16 cellular contexts compared by ENCODE assay signal in genomic region chr9:911003-911402, GRCh38.
DNase-seq lines count a peak whose midpoint lies in the region; ATAC-seq and TF ChIP-seq lines count a peak whose summit lies in the region.
"Had no signal": no experiment of that assay in that cellular context is flagged by ENCODE, and none has a peak within 500 bp of the region (broad histone marks: within the 10 kb centered on the region; RNA-seq: fewer than 3 reads in every experiment).

No MANE protein-coding gene starts in this region.

- no peak overlapping the region for H3K4me3 ChIP-seq in HCT116 (replicated peaks in 1 of 2; ENCODE audit: low read depth in 1 of 2, low read length in 2 of 2)
- H3K4me3 ChIP-seq: neural progenitor cell, SJCRH30 had no signal

- DNase-seq in DMS53 (lab: John Stamatoyannopoulos, UW) (peak; percentile 54), DMS53 treated with DMSO at 0.1 percent for 48 hours (lab: John Stamatoyannopoulos, UW; ENCODE audit: unreplicated experiment) (no peak), HCT116 (ENCODE audit: low read depth, low spot score) (no peak), RKO (ENCODE audit: low spot score) (peak; percentile 35), left kidney (ENCODE audit: low read depth, low spot score) (peak; percentile 63), HuH-7.5 (ENCODE audit: low spot score) (no peak)
- DNase-seq: activated naive CD4-positive, alpha-beta T cell treated with anti-CD3 and anti-CD28 coated beads, Interleukin-2, amount 50 U/mL, for 16 hours; cortex of kidney; erythroblast; NCI-H1694 treated with DMSO at 0.1 percent for 48 hours; NCI-H774; stimulated activated naive CD8-positive, alpha-beta T cell treated with anti-CD3 and anti-CD28 coated beads, Interleukin-15, amount 100 ng/mL, for 72 hours had no signal

- no peaks in the 10 kb centered on the region for H3K36me3 ChIP-seq in HCT116 (ENCODE audit: control insufficient read depth in 1 of 2, insufficient read depth in 2 of 2, low read length in 2 of 2)
- H3K36me3 ChIP-seq: neural progenitor cell, SJCRH30 had no signal

- peaks cover 23% of the 10 kb centered on the region; the same call in 1 of the 2 replicates for H3K27me3 ChIP-seq in HCT116 (ENCODE audit: insufficient read depth, low read length)
- H3K27me3 ChIP-seq: SJCRH30 had no signal

- no peak overlapping the region for H3K9ac ChIP-seq in HCT116 (ENCODE audit: low read length)
- H3K9ac ChIP-seq: neural progenitor cell had no signal

- RAD21 ChIA-PET in HCT116 (lab: Charles Lee; ENCODE audit: low non-redundant PET in 1 of 2, low total read pairs in 2 of 2, uncharacterized antibody in 2 of 2, unreplicated experiment in 2 of 2) = no interaction called here

- BruUV-seq in HCT116 (replicated peaks; lab: Mats Ljungman, UMichigan) = no TSS peak

- TF ChIP-seq RAD21 in HCT116 (IDR thresholded peaks at IDR 0.05; ENCODE audit: low read depth) = no peak; the same call in 1 of the 2 replicates

- no peaks in the 10 kb centered on the region for H3K9me3 ChIP-seq in HCT116 (ENCODE audit: control insufficient read depth in 1 of 2, insufficient read depth in 1 of 2, low read depth in 1 of 2, low read length in 2 of 2)
- H3K9me3 ChIP-seq: SJCRH30 had no signal

- no peaks in the 10 kb centered on the region for H3K9me2 ChIP-seq in HCT116 (ENCODE audit: insufficient read depth)

- H3K4me1 ChIP-seq in HCT116 (ENCODE audit: control insufficient read depth in 1 of 2, insufficient read depth in 2 of 2, low read length in 2 of 2) = no peaks in the 10 kb centered on the region
- H3K4me1 ChIP-seq: SJCRH30 had no signal

- TF ChIP-seq POLR2A in HCT116 (IDR thresholded peaks at IDR 0.05; ENCODE audit: borderline replicate concordance, extremely low read depth, insufficient read depth, insufficient read length) = no peak

- intact Hi-C loops in HCT116 (cut with micrococcal nuclease) = loop anchor here (5.0 kb wide), 1 partner anchor 96 kb away; no protein-coding TSS in a partner anchor

- H3K4me2 ChIP-seq in HCT116 (ENCODE audit: low read length) = no peak overlapping the region
- H3K4me2 ChIP-seq: neural progenitor cell had no signal

- CTCF ChIA-PET in HCT116 (lab: Charles Lee) = no interaction called here

- H2AFZ ChIP-seq in HCT116 (ENCODE audit: low read depth, low read length, poor library complexity, severe bottlenecking) = no peak overlapping the region
- H2AFZ ChIP-seq: neural progenitor cell had no signal

- ATAC-seq in HCT116 (peak; percentile 87), HG02798 (IDR thresholded peaks at IDR 0.05; ENCODE audit: poor library complexity, unreplicated experiment) (no peak), GM18867 (IDR thresholded peaks at IDR 0.05; ENCODE audit: unreplicated experiment) (no peak)
- ATAC-seq: stimulated activated naive CD8-positive, alpha-beta T cell treated with anti-CD3 and anti-CD28 coated beads, Interleukin-15, amount 100 ng/mL, for 72 hours had no signal

- no peak overlapping the region for H3K27ac ChIP-seq in HCT116 (ENCODE audit: low read depth, low read length)
- H3K27ac ChIP-seq: neural progenitor cell, SJCRH30 had no signal

- no peaks in the 10 kb centered on the region for H4K20me1 ChIP-seq in HCT116 (ENCODE audit: insufficient read depth)

- no peaks in the 10 kb centered on the region for H3K79me2 ChIP-seq in HCT116 (ENCODE audit: insufficient read depth, low read length)

- POLR2A ChIA-PET in HCT116 (lab: Charles Lee) = interaction anchor here (0.7 kb wide), 1 partner anchor 93 kb away, joined by 3 read pairs; no protein-coding TSS in a partner anchor

- peak; percentile 33 to 37 (median 36); a peak in 4 of 6 replicates for TF ChIP-seq CTCF in HCT116 (IDR thresholded peaks at IDR 0.05 in 2 of 3, conservative IDR thresholded peaks at IDR 0.05 in 1 of 3; ENCODE audit: borderline replicate concordance in 1 of 3, insufficient read depth in 1 of 3, low read depth in 2 of 3, low read length in 2 of 3)

TF ChIP-seq in HCT116, 20 proteins besides CTCF, POLR2A, EP300 and RAD21:
- TF ChIP-seq REST (IDR thresholded peaks at IDR 0.05; ENCODE audit: low read depth) (no peak), FOSL1 (IDR thresholded peaks at IDR 0.05; ENCODE audit: low read depth) (no peak), EZH2 (IDR thresholded peaks at IDR 0.05) (no peak), POLR2AphosphoS5 (IDR thresholded peaks at IDR 0.05; ENCODE audit: low read depth, low read length) (no peak), SIN3A (IDR thresholded peaks at IDR 0.05; ENCODE audit: low read depth) (no peak), ZFX (IDR thresholded peaks at IDR 0.05) (no peak), SRF (IDR thresholded peaks at IDR 0.05; ENCODE audit: low read depth) (no peak), ZNF274 (IDR thresholded peaks at IDR 0.05; ENCODE audit: low read depth, low read length) (no peak)
- TF ChIP-seq, protein P1, sequence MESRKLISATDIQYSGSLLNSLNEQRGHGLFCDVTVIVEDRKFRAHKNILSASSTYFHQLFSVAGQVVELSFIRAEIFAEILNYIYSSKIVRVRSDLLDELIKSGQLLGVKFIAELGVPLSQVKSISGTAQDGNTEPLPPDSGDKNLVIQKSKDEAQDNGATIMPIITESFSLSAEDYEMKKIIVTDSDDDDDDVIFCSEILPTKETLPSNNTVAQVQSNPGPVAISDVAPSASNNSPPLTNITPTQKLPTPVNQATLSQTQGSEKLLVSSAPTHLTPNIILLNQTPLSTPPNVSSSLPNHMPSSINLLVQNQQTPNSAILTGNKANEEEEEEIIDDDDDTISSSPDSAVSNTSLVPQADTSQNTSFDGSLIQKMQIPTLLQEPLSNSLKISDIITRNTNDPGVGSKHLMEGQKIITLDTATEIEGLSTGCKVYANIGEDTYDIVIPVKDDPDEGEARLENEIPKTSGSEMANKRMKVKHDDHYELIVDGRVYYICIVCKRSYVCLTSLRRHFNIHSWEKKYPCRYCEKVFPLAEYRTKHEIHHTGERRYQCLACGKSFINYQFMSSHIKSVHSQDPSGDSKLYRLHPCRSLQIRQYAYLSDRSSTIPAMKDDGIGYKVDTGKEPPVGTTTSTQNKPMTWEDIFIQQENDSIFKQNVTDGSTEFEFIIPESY (IDR thresholded peaks at IDR 0.05; ENCODE audit: extremely low read depth, insufficient replicate concordance, low read length) = no peak
- TF ChIP-seq, protein P2, sequence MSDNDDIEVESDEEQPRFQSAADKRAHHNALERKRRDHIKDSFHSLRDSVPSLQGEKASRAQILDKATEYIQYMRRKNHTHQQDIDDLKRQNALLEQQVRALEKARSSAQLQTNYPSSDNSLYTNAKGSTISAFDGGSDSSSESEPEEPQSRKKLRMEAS (IDR thresholded peaks at IDR 0.05) = no peak
- TF ChIP-seq, protein P3, sequence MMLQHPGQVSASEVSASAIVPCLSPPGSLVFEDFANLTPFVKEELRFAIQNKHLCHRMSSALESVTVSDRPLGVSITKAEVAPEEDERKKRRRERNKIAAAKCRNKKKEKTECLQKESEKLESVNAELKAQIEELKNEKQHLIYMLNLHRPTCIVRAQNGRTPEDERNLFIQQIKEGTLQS (IDR thresholded peaks at IDR 0.05) = no peak
TF ChIP-seq in HCT116: peak in this region for 0.

Comparison
In these comparisons a context has a peak if more than half of its experiments do, and no peak if none do; other contexts are left out.
1. DNase-seq: peak in DMS53 (single experiment), RKO (single experiment) and left kidney (single experiment); none in DMS53 treated with DMSO at 0.1 percent for 48 hours (single experiment), HCT116 (single experiment) and HuH-7.5 (single experiment).